ENCODE assay signal across 8 cellular contexts in genomic region chr15:89087830-89088604, GRCh38. TPM values are rescaled to one million over a fixed set of nuclear protein-coding genes. Genes with fewer than 3 reads are reported as not detected.
A peak's percentile ranks its signal among the peaks of the same experiment; 100 is the strongest.
DNase-seq lines count a peak whose midpoint lies in the region; ATAC-seq and TF ChIP-seq lines count a peak whose summit lies in the region.

TSS of gene ABHD2 (plus strand) at chr15:89088456. CDS start at chr15:89116328, 27,872 bp downstream.

- H3K4me3 Mint-ChIP-seq in CD8-positive, alpha-beta T cell: no peak within 1 kb of the TSS

- peak; percentile 94 to 99 (median 97) for DNase-seq in CD8-positive, alpha-beta T cell
- DNase-seq in HS-27A (ENCODE audit: low read depth) (peak; percentile 100), NK-92 (lab: John Stamatoyannopoulos, UW; ENCODE audit: unreplicated experiment) (peak; percentile 92), lung (ENCODE audit: low spot score) (peak; percentile 100)
- peak; percentile 92 to 93 for DNase-seq in activated CD8-positive, alpha-beta memory T cell treated with anti-CD3 and anti-CD28 coated beads for 1 hour (ENCODE audit: extremely low read depth in 1 of 2, low read depth in 1 of 2)
- DNase-seq in effector CD4-positive, alpha-beta T cell: peak; percentile 96
- DNase-seq in stimulated activated CD4-positive, alpha-beta T cell treated with anti-CD3 and anti-CD28 coated beads, TNF-alpha, amount 100 ng/mL, for 48 hours (ENCODE audit: low read depth in 3 of 3): peak; percentile 97 to 99 (median 98)

- intact Hi-C loops in CD8-positive, alpha-beta T cell (cut with DNase I, micrococcal nuclease): loop anchor here (1.0 to 10.0 kb wide), 11 partner anchors 31 to 541 kb away; partner anchors contain the start of genes DET1 (in 2 of the 2), POLG (in 2 of the 2), TICRR (in 2 of the 2) and AEN (in 1 of the 2)

- peak within 1 kb of the TSS; percentile 50 for H3K27ac ChIP-seq in CD8-positive, alpha-beta T cell (ENCODE audit: low read depth, low read length)
- H3K27ac ChIP-seq in lung (ENCODE audit: low read depth in 1 of 2, low read length in 1 of 2): peak within 1 kb of the TSS; percentile 94 to 98

- POLR2A ChIA-PET in CD8-positive, alpha-beta T cell (lab: Charles Lee): interaction anchor here (0.6 to 4.6 kb wide), 13 partner anchors 9 to 621 kb away, joined by 3 to 22 read pairs (median 4); partner anchors contain the start of genes MRPL46 and MRPS11

- no peaks in the 10 kb centered on the region for H3K9me3 ChIP-seq in CD8-positive, alpha-beta T cell (ENCODE audit: low read length)
- peaks cover 0 to 2% of the 10 kb centered on the region in 2 donors for H3K9me3 ChIP-seq in lung (ENCODE audit: control insufficient read depth in 2 of 2, insufficient read depth in 1 of 2, low read length in 1 of 2)

- WGBS in lung, 2 donors: 0 to 1% methylated on average over 45 to 51 of the region's 51 CpGs

- H3K4me3 ChIP-seq in CD8-positive, alpha-beta T cell (ENCODE audit: low read depth, low read length): peak within 1 kb of the TSS; percentile 65
- peak within 1 kb of the TSS; percentile 95 for H3K4me3 ChIP-seq in lung

- peak; percentile 94 for ATAC-seq in CD8-positive, alpha-beta T cell
- peak; percentile 97 for ATAC-seq in GM19467 (IDR thresholded peaks at IDR 0.05; ENCODE audit: unreplicated experiment)
- ATAC-seq in lung (ENCODE audit: insufficient read depth, low FRiP score): peak; percentile 93

- no peaks in the 10 kb centered on the region for H3K36me3 ChIP-seq in CD8-positive, alpha-beta T cell (ENCODE audit: insufficient read depth, low read length)
- H3K36me3 ChIP-seq in lung (ENCODE audit: control insufficient read depth in 2 of 2, insufficient read depth in 2 of 2, low read length in 2 of 2): no peaks in the 10 kb centered on the region

- peaks cover 43% of the 10 kb centered on the region for H3K4me1 ChIP-seq in CD8-positive, alpha-beta T cell (ENCODE audit: insufficient read depth, low read length)
- H3K4me1 ChIP-seq in lung (ENCODE audit: control insufficient read depth in 2 of 2, insufficient read depth in 2 of 2, low read length in 2 of 2): peaks cover 9 to 10% of the 10 kb centered on the region in 2 donors

- H3K27me3 ChIP-seq in CD8-positive, alpha-beta T cell (ENCODE audit: insufficient read depth, low read length): no peaks in the 10 kb centered on the region
- H3K27me3 ChIP-seq in lung (ENCODE audit: control insufficient read depth, insufficient read depth): no peaks in the 10 kb centered on the region

- H3K27ac Mint-ChIP-seq in CD8-positive, alpha-beta T cell: peak within 1 kb of the TSS; percentile 70

- H3K4me1 Mint-ChIP-seq in CD8-positive, alpha-beta T cell (ENCODE audit: low read depth): peaks cover 35% of the 10 kb centered on the region

- CTCF ChIA-PET in CD8-positive, alpha-beta T cell (lab: Charles Lee): interaction anchor here (1.0 to 6.9 kb wide), 6 partner anchors 30 to 183 kb away, joined by 3 to 49 read pairs (median 7); no protein-coding TSS in a partner anchor

- TF ChIP-seq CTCF in CD8-positive, alpha-beta T cell (IDR thresholded peaks at IDR 0.05): no peak
- no peak for TF ChIP-seq CTCF in lung (IDR thresholded peaks at IDR 0.05; ENCODE audit: control extremely low read depth, extremely low read depth)

- H3K36me3 Mint-ChIP-seq in CD8-positive, alpha-beta T cell: no peaks in the 10 kb centered on the region

- no peaks in the 10 kb centered on the region for H3K9me3 Mint-ChIP-seq in CD8-positive, alpha-beta T cell

- no peaks in the 10 kb centered on the region for H3K27me3 Mint-ChIP-seq in CD8-positive, alpha-beta T cell (ENCODE audit: low read depth)

RNA-seq across cellular contexts. Expression of gene ABHD2, which starts in this region (rescaled TPM):
- 10 to 100 TPM; 22.2 to 25.7 TPM for total RNA-seq in CD8-positive, alpha-beta T cell
- total RNA-seq in lung: 100 to 1,000 TPM in 1 of 2 donors, 10 to 100 TPM in 1; 77.2 to 200 TPM
- 10 to 100 TPM; 11.7 to 41.5 TPM for polyA plus RNA-seq in lung

Comparison
In these comparisons a context has a peak if more than half of its experiments do, and no peak if none do; other contexts are left out.
1. Peak in every context shown above with its lines: DNase-seq, ATAC-seq, H3K4me3 ChIP-seq and H3K27ac ChIP-seq.